ENCODE assay signal across 16 cellular contexts in genomic region chr18:3982541-3982940, GRCh38.
A peak's percentile ranks its signal among the peaks of the same experiment; 100 is the strongest.
DNase-seq lines count a peak whose midpoint lies in the region; TF ChIP-seq lines count a peak whose summit lies in the region.
"Had no signal": no experiment of that assay in that cellular context is flagged by ENCODE, and none has a peak within 500 bp of the region (broad histone marks: within the 10 kb centered on the region; RNA-seq: fewer than 3 reads in every experiment).

No MANE protein-coding gene starts in this region.

- H3K27me3 ChIP-seq in AG04450 (ENCODE audit: control insufficient read depth, insufficient read depth, low read length) = no peaks in the 10 kb centered on the region

- POLR2A ChIA-PET in AG04450 (lab: Yijun Ruan, JAX) = no interaction called here

- TF ChIP-seq CTCF in AG04450 (IDR thresholded peaks at IDR 0.05; ENCODE audit: low read depth, low read length) = no peak
- TF ChIP-seq CTCF in epithelial cell of esophagus (IDR thresholded peaks at IDR 0.05; ENCODE audit: insufficient read depth, low read depth, low read length, missing control alignments) = no peak

- CTCF ChIA-PET in AG04450 (lab: Charles Lee) = interaction anchor here (0.6 to 1.0 kb wide), 3 partner anchors 12 to 16 kb away, joined by 3 to 6 read pairs (median 3); no protein-coding TSS in a partner anchor

- H3K27ac ChIP-seq in AG04450 (ENCODE audit: low read depth, low read length) = no peak overlapping the region
- H3K27ac ChIP-seq: HL-60 had no signal

- peaks cover 7% of the 10 kb centered on the region; the same call in 1 of the 2 replicates for H3K9me3 ChIP-seq in AG04450 (ENCODE audit: control insufficient read depth, insufficient read depth, low read length)

- DNase-seq in AG04450 (ENCODE audit: low read depth, low spot score) (peak; percentile 29), LHCN-M2 (ENCODE audit: low read depth) (peak; percentile 31), epithelial cell of esophagus (ENCODE audit: low read depth) (peak; percentile 39), kidney glomerular epithelial cell (lab: John Stamatoyannopoulos, UW) (peak; percentile 67), NCI-H1694 (lab: John Stamatoyannopoulos, UW) (no peak), dermis blood vessel endothelial cell (no peak), NCI-H1417 (lab: John Stamatoyannopoulos, UW) (no peak), activated gamma-delta T cell (lab: John Stamatoyannopoulos, UW) (no peak)
- DNase-seq: AML-193; CD4-positive, CD25-positive, alpha-beta regulatory T cell; KBM-7; NCI-H1092; NCI-H1694 treated with DMSO at 0.1 percent for 48 hours; NCI-H2171; SIG-M5 had no signal

- H3K4me3 ChIP-seq in AG04450 (ENCODE audit: low read depth, low read length) (no peak overlapping the region), epithelial cell of esophagus (ENCODE audit: low read length) (no peak overlapping the region)

Comparison
In these comparisons a context has a peak if more than half of its experiments do, and no peak if none do; other contexts are left out.
1. DNase-seq: peak in AG04450 (single experiment), LHCN-M2 (single experiment), epithelial cell of esophagus (single experiment) and kidney glomerular epithelial cell (single experiment); none in NCI-H1694 (single experiment), dermis blood vessel endothelial cell (single experiment), NCI-H1417 (0 of 3) and activated gamma-delta T cell (single experiment).